Comparison of ENCODE assay signal across 36 cellular contexts in the genomic region with DNA sequence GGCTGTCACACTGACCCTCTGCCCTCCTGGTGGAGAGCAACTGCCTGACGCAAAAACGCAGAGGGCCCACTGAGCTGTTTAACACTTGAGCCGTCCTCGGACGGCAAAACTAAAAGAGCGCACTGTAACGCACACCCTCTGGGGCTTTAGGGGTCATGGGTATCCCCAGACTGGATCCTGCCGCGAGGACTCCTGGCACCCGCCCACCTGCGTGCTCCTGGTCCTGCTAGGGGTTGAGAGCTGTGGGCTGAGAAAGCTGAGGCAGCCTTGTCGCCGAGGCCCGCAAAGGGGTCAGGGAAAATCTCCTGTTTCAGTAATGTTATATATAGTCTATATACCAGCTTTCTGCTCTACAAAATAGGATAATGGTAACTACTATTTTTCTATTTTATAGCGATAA.
"Had no signal": no experiment of that assay in that cellular context is flagged by ENCODE, and none has a peak within 500 bp of the region (broad histone marks: within the 10 kb centered on the region; RNA-seq: fewer than 3 reads in every experiment).

No MANE protein-coding gene starts in this region.

- H3K27ac Mint-ChIP-seq: activated CD4-positive, alpha-beta memory T cell treated with anti-CD3 and anti-CD28 coated beads, Interleukin-2, amount 10 ng/mL, durations not matched to agents 7 days and 5 days; activated CD4-positive, alpha-beta T cell treated with anti-CD3 and anti-CD28 coated beads for 36 hours; activated CD4-positive, alpha-beta T cell treated with anti-CD3 and anti-CD28 coated beads, Interleukin-2, amount 10 ng/mL, durations not matched to agents 7 days and 5 days; activated CD8-positive, alpha-beta memory T cell treated with anti-CD3 and anti-CD28 coated beads, Interleukin-2, amount 10 ng/mL, durations not matched to agents 7 days and 5 days; activated CD8-positive, alpha-beta T cell treated with anti-CD3 and anti-CD28 coated beads, Interleukin-2, amount 10 ng/mL, durations not matched to agents 7 days and 5 days; activated naive CD4-positive, alpha-beta T cell treated with anti-CD3 and anti-CD28 coated beads, Interleukin-2, amount 10 ng/mL, durations not matched to agents 7 days and 5 days; activated naive CD4-positive, alpha-beta T cell treated with anti-CD3 and anti-CD28 coated beads, Interleukin-2, amount 50 U/mL, for 24 hours; activated naive CD8-positive, alpha-beta T cell; activated naive CD8-positive, alpha-beta T cell treated with anti-CD3 and anti-CD28 coated beads, Interleukin-2, amount 10 ng/mL, durations not matched to agents 7 days and 5 days; activated naive CD8-positive, alpha-beta T cell treated with anti-CD3 and anti-CD28 coated beads, Interleukin-2, amount 50 U/mL, for 24 hours; activated T-cell treated with anti-CD3 and anti-CD28 coated beads, Interleukin-2, amount 50 U/mL, for 24 hours; activated T-helper 2 cell treated with anti-CD3 and anti-CD28 coated beads, Interferon-gamma antibody, Interleukin-2, Interleukin-4, amounts not matched to agents 10 μg/mL and 5 μg/mL and 100 μg/mL, durations not matched to agents 14 hours and 24 hours and 36 hours; T-helper 1 cell treated with Interleukin-12 subunit alpha and Interleukin-12 subunit beta and Interleukin-4 antibody, amounts not matched to agents 30 μg/mL and 1 μg/mL, for 36 hours; T-helper 2 cell treated with Interferon-gamma antibody and Interleukin-4, amounts not matched to agents 5 μg/mL and 100 μg/mL, for 36 hours; WTC11 had no signal

- H3K4me1 Mint-ChIP-seq: activated CD4-positive, alpha-beta memory T cell treated with anti-CD3 and anti-CD28 coated beads, Interleukin-2, amount 10 ng/mL, durations not matched to agents 7 days and 5 days; activated CD8-positive, alpha-beta memory T cell treated with anti-CD3 and anti-CD28 coated beads, Interleukin-2, amount 10 ng/mL, durations not matched to agents 7 days and 5 days; activated naive CD4-positive, alpha-beta T cell treated with anti-CD3 and anti-CD28 coated beads, Interleukin-2, amount 10 ng/mL, durations not matched to agents 7 days and 5 days; activated naive CD4-positive, alpha-beta T cell treated with anti-CD3 and anti-CD28 coated beads, Interleukin-2, amount 50 U/mL, for 24 hours; activated naive CD8-positive, alpha-beta T cell treated with anti-CD3 and anti-CD28 coated beads, Interleukin-2, amount 10 ng/mL, durations not matched to agents 7 days and 5 days; activated naive CD8-positive, alpha-beta T cell treated with anti-CD3 and anti-CD28 coated beads, Interleukin-2, amount 50 U/mL, for 24 hours; brain; central memory CD8-positive, alpha-beta T cell; WTC11 had no signal

- H3K27ac ChIP-seq: ascending aorta, cardiac muscle cell, WERI-Rb-1 had no signal

- H3K4me1 ChIP-seq: ascending aorta had no signal

- H3K36me3 ChIP-seq: ascending aorta, cardiac muscle cell, WERI-Rb-1 had no signal

- H3K36me3 Mint-ChIP-seq: activated CD8-positive, alpha-beta memory T cell treated with anti-CD3 and anti-CD28 coated beads, Interleukin-2, amount 10 ng/mL, durations not matched to agents 7 days and 5 days had no signal

- H3K27me3 ChIP-seq: ascending aorta, cardiac muscle cell had no signal

- H3K4me3 ChIP-seq: ascending aorta, cardiac muscle cell had no signal

- DNase-seq: activated CD4-positive, alpha-beta memory T cell treated with anti-CD3 and anti-CD28 coated beads, Interleukin-2, amount 10 ng/mL, durations not matched to agents 7 days and 5 days; activated CD4-positive, alpha-beta T cell treated with anti-CD3 and anti-CD28 coated beads for 1 hour; activated CD4-positive, alpha-beta T cell treated with anti-CD3 and anti-CD28 coated beads for 36 hours; activated CD4-positive, alpha-beta T cell treated with anti-CD3 and anti-CD28 coated beads for 48 hours; activated CD4-positive, alpha-beta T cell treated with anti-CD3 and anti-CD28 coated beads, Interleukin-2, amount 10 ng/mL, durations not matched to agents 7 days and 5 days; activated CD4-positive, alpha-beta T cell treated with anti-CD3 and anti-CD28 coated beads, Interleukin-2, amount 50 U/mL, for 48 hours; activated CD4-positive, CD25-positive, alpha-beta regulatory T cell; activated CD8-positive, alpha-beta memory T cell treated with anti-CD3 and anti-CD28 coated beads for 24 hours; activated CD8-positive, alpha-beta memory T cell treated with anti-CD3 and anti-CD28 coated beads, Interleukin-2, amount 10 ng/mL, durations not matched to agents 7 days and 5 days; activated CD8-positive, alpha-beta memory T cell treated with anti-CD3 and anti-CD28 coated beads, Interleukin-2, amount 50 U/mL, for 48 hours; activated CD8-positive, alpha-beta T cell treated with anti-CD3 and anti-CD28 coated beads, Interleukin-2, amount 10 ng/mL, durations not matched to agents 7 days and 5 days; activated effector memory CD4-positive, alpha-beta T cell treated with Interleukin-2 at 50 U/mL for 16 hours; activated gamma-delta T cell; activated naive CD4-positive, alpha-beta T cell treated with anti-CD3 and anti-CD28 coated beads, Interleukin-2, amount 10 ng/mL, durations not matched to agents 7 days and 5 days; activated naive CD4-positive, alpha-beta T cell treated with Interleukin-2 at 50 U/mL for 16 hours; activated naive CD8-positive, alpha-beta T cell treated with anti-CD3 and anti-CD28 coated beads, Interleukin-2, amount 10 ng/mL, durations not matched to agents 7 days and 5 days; activated naive CD8-positive, alpha-beta T cell treated with anti-CD3 and anti-CD28 coated beads, Interleukin-2, amount 50 U/mL, for 24 hours; activated T-cell treated with anti-CD3 and anti-CD28 coated beads, Interleukin-2, amount 50 U/mL, for 24 hours; activated T-cell treated with anti-CD3 and anti-CD28 coated beads, Interleukin-2, amount 50 U/mL, for 48 hours; amygdala; anterior cingulate cortex; caudate nucleus; cerebellar nuclear complex; T-helper 2 cell; T-helper 9 cell; WERI-Rb-1 had no signal

- H3K4me3 Mint-ChIP-seq: activated CD4-positive, alpha-beta memory T cell treated with anti-CD3 and anti-CD28 coated beads, Interleukin-2, amount 10 ng/mL, durations not matched to agents 7 days and 5 days; activated CD4-positive, alpha-beta T cell treated with anti-CD3 and anti-CD28 coated beads for 36 hours; activated CD4-positive, alpha-beta T cell treated with anti-CD3 and anti-CD28 coated beads, Interleukin-2, amount 10 ng/mL, durations not matched to agents 7 days and 5 days; activated CD8-positive, alpha-beta memory T cell treated with anti-CD3 and anti-CD28 coated beads, Interleukin-2, amount 10 ng/mL, durations not matched to agents 7 days and 5 days; activated CD8-positive, alpha-beta T cell treated with anti-CD3 and anti-CD28 coated beads, Interleukin-2, amount 10 ng/mL, durations not matched to agents 7 days and 5 days; activated naive CD4-positive, alpha-beta T cell treated with anti-CD3 and anti-CD28 coated beads, Interleukin-2, amount 10 ng/mL, durations not matched to agents 7 days and 5 days; activated naive CD4-positive, alpha-beta T cell treated with anti-CD3 and anti-CD28 coated beads, Interleukin-2, amount 50 U/mL, for 24 hours; activated naive CD8-positive, alpha-beta T cell; activated naive CD8-positive, alpha-beta T cell treated with anti-CD3 and anti-CD28 coated beads, Interleukin-2, amount 10 ng/mL, durations not matched to agents 7 days and 5 days; activated naive CD8-positive, alpha-beta T cell treated with anti-CD3 and anti-CD28 coated beads, Interleukin-2, amount 50 U/mL, for 24 hours; activated T-cell treated with anti-CD3 and anti-CD28 coated beads, Interleukin-2, amount 50 U/mL, for 24 hours; brain; central memory CD8-positive, alpha-beta T cell; T-helper 1 cell treated with Interleukin-12 subunit alpha and Interleukin-12 subunit beta and Interleukin-4 antibody, amounts not matched to agents 30 μg/mL and 1 μg/mL, for 36 hours; T-helper 2 cell treated with Interferon-gamma antibody and Interleukin-4, amounts not matched to agents 5 μg/mL and 100 μg/mL, for 36 hours; WTC11 had no signal

- H3K27me3 Mint-ChIP-seq: activated naive CD4-positive, alpha-beta T cell treated with anti-CD3 and anti-CD28 coated beads, Interleukin-2, amount 10 ng/mL, durations not matched to agents 7 days and 5 days; activated naive CD8-positive, alpha-beta T cell treated with anti-CD3 and anti-CD28 coated beads, Interleukin-2, amount 50 U/mL, for 24 hours had no signal
